8 cellular contexts compared by ENCODE assay signal in the genomic region with DNA sequence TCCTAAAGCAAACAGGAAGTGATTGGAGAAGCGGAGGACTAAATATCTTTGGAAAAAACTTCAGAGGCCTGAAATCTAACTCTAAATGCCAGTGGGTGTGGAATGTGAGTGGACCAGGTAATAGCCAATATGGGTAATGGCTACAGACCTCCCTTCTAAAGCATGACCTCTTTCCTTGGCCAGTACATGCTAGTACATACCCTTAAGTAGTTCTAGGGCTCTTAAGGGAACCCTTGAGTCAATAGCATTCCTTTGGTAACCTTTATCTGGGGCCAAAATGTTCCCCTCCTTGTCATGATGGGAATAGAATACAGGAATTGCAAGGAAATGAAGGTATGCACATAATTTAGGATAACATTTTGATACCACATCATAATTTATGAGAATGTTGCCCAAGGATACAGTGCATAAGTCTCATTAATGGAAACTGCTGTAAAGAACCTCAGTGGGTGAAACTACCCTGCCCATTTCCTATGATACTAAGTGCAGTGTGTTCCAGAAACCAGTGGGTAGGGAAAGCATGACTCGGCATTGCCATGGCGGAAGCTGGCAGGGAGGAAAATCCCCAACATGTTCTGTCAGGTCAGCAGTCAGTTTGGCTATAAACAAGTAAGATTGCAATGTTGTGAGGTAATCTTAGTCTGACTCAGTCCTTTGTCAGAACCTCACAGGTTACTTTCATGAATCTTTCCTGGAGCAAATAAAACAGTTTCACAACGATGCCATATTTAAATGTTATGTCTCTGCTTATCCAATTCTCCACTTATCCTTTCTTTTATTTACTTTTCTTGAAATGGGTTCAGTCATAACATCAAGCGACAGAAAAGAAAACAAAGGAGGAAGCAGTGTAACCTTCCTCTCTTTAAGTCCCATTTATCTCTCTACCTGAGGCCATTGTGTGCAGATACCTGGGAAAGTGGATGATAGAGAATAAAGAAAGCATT. TPM values are rescaled to one million over a fixed set of nuclear protein-coding genes. Genes with fewer than 3 reads are reported as not detected.
A peak's percentile ranks its signal among the peaks of the same experiment; 100 is the strongest.
DNase-seq lines count a peak whose midpoint lies in the region; ATAC-seq and FAIRE-seq lines count a peak whose summit lies in the region.

No MANE protein-coding gene starts in this region.

- FAIRE-seq in frontal cortex (lab: Jason Lieb, UNC) = no peak

- peak; percentile 76 for ATAC-seq in GM21529 (IDR thresholded peaks at IDR 0.05; ENCODE audit: unreplicated experiment)

- DNase-seq in GM04503 (ENCODE audit: low read depth) = peak; percentile 81
- DNase-seq in HT-29 (ENCODE audit: low spot score) = peak; percentile 90
- peak; percentile 74 to 80 for DNase-seq in activated T-cell treated with anti-CD3 and anti-CD28 coated beads, Interleukin-2, amount 50 U/mL, for 48 hours
- peak; percentile 55 for DNase-seq in hepatic stellate cell (ENCODE audit: low spot score)
- peak; percentile 73 for DNase-seq in stimulated activated CD4-positive, alpha-beta T cell treated with anti-CD3 and anti-CD28 coated beads, Interleukin-4, amount 100 ng/mL, for 24 hours
- no peak for DNase-seq in frontal cortex (ENCODE audit: low spot score in 2 of 2)
- no peak for DNase-seq in NCI-H1417 treated with DMSO at 0.1 percent for 48 hours (lab: John Stamatoyannopoulos, UW)

RNA-seq across cellular contexts. Expression of a gene that starts 23.5 kb away (rescaled TPM):
- total RNA-seq in HT-29 (2014; rRNA removed; shearing (Covaris generic)) = 25.3 and 25.8 TPM in 2 replicates
- total RNA-seq in frontal cortex = 42.8 TPM

Comparison
In these comparisons a context has a peak if more than half of its experiments do, and no peak if none do; other contexts are left out.
1. DNase-seq: peak in GM04503 (single experiment), HT-29 (single experiment), activated T-cell treated with anti-CD3 and anti-CD28 coated beads, Interleukin-2, amount 50 U/mL, for 48 hours (2 of 2), hepatic stellate cell (single experiment) and stimulated activated CD4-positive, alpha-beta T cell treated with anti-CD3 and anti-CD28 coated beads, Interleukin-4, amount 100 ng/mL, for 24 hours (single experiment); none in frontal cortex (0 of 2) and NCI-H1417 treated with DMSO at 0.1 percent for 48 hours (single experiment).